ENCODE assay signal across 8 cellular contexts in the genomic region with DNA sequence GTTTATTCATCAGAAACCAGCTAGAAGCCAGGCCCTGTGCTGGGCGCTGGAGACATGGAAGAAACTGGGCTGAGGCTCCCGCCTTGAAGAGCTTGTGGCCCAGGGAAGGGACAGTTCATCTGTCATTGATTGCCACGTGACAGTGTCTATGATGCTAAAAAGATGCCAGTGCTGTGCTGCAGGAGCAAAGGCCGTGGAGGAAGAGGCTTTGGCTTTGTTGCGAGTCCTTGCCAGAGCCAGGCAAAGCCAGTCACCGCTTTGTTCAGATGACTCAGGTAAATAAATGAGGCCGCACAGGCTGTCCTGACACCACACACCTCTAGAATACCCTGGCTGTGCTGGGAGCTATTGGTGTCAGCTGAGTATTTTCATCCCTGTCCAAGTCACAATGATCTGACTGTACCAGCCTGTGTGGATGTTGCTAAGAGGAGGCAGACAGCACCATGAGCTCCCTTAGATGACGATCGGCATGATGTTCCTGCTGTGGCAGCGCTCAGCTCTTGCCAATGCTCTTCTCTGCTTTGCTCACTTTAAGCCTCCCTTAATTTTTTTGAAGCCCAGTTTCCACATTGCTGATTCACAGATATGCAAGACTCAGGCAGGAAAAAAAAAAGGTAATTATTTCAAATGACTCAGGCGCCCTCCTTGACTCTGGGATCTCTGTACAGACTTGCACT.
DNase-seq lines count a peak whose midpoint lies in the region; ATAC-seq and TF ChIP-seq lines count a peak whose summit lies in the region.

No MANE protein-coding gene starts in this region.

- no peak for TF ChIP-seq CTCF in DOHH2 (IDR thresholded peaks at IDR 0.05; ENCODE audit: low read depth, low read length, poor library complexity, severe bottlenecking)
- no peak for TF ChIP-seq CTCF in PC-9 (conservative IDR thresholded peaks at IDR 0.05)
- no peak for TF ChIP-seq CTCF in epithelial cell of esophagus (IDR thresholded peaks at IDR 0.05; ENCODE audit: insufficient read depth, low read depth, low read length, missing control alignments)
- TF ChIP-seq CTCF in osteoblast (IDR thresholded peaks at IDR 0.05; ENCODE audit: extremely low read depth, low read depth, low read length): no peak

- TSS peak; percentile 86 for BruUV-seq in PC-9 (replicated peaks; lab: Mats Ljungman, UMichigan)

- intact Hi-C loops in PC-9 (cut with micrococcal nuclease; ENCODE audit: unreplicated experiment): loop anchor here (10.0 kb wide), 1 partner anchor 1208 kb away; a partner anchor contains a TSS

- H3K4me2 ChIP-seq in DOHH2 (ENCODE audit: low read length) (peak overlapping the region; percentile 60), PC-9 (peak overlapping the region; percentile 58), osteoblast (ENCODE audit: insufficient read depth, low read length) (peak overlapping the region; percentile 64)

- H3K4me3 ChIP-seq in DOHH2 (ENCODE audit: low read length) (peak overlapping the region; percentile 46), PC-9 (peak overlapping the region; percentile 9; the same call in 1 of the 2 replicates), epithelial cell of esophagus (ENCODE audit: low read length) (no peak overlapping the region), osteoblast (ENCODE audit: insufficient read depth, low read length) (no peak overlapping the region)

- H4K20me1 ChIP-seq in DOHH2 (ENCODE audit: control insufficient read depth, insufficient read depth, low read depth, low read length) (no peaks in the 10 kb centered on the region), PC-9 (ENCODE audit: insufficient read depth) (no peaks in the 10 kb centered on the region), osteoblast (ENCODE audit: insufficient read depth, low read length) (no peaks in the 10 kb centered on the region)

- CTCF ChIA-PET in PC-9 (lab: Charles Lee): interaction anchor here (0.6 to 1.7 kb wide), 4 partner anchors 33 to 932 kb away, joined by 3 to 6 read pairs (median 4); no protein-coding TSS in a partner anchor

- H3F3A ChIP-seq in DOHH2 (ENCODE audit: control insufficient read depth, insufficient read depth) (peaks cover 6% of the 10 kb centered on the region), PC-9 (ENCODE audit: insufficient read depth, low read depth) (peaks cover 41% of the 10 kb centered on the region)

- no peaks in the 10 kb centered on the region for H3K9me2 ChIP-seq in DOHH2 (replicated peaks; ENCODE audit: control insufficient read depth, low read length)
- H3K9me2 ChIP-seq in PC-9 (ENCODE audit: insufficient read depth): no peaks in the 10 kb centered on the region

- H3K27me3 ChIP-seq in DOHH2 (ENCODE audit: control insufficient read depth, low read length): no peaks in the 10 kb centered on the region
- no peaks in the 10 kb centered on the region for H3K27me3 ChIP-seq in PC-9 (ENCODE audit: insufficient read depth, low read depth)
- no peaks in the 10 kb centered on the region for H3K27me3 ChIP-seq in osteoblast (ENCODE audit: insufficient read depth, low read length)

- H3K4me1 ChIP-seq in DOHH2 (ENCODE audit: control insufficient read depth, low read length): peaks cover 56% of the 10 kb centered on the region
- peaks cover 56% of the 10 kb centered on the region for H3K4me1 ChIP-seq in PC-9 (replicated peaks; ENCODE audit: insufficient read depth)
- H3K4me1 ChIP-seq in osteoblast (ENCODE audit: insufficient read depth, low read length): peaks cover 51% of the 10 kb centered on the region

- H3K27ac ChIP-seq in DOHH2 (ENCODE audit: low read depth, low read length) (no peak overlapping the region), PC-9 (peak overlapping the region; percentile 92), osteoblast (ENCODE audit: low read depth, low read length) (peak overlapping the region; percentile 82)

- POLR2A ChIA-PET in PC-9 (lab: Charles Lee; ENCODE audit: unreplicated experiment): interaction anchor here (0.6 to 0.7 kb wide), 3 partner anchors 70 to 270 kb away, joined by 3 to 10 read pairs (median 10); no protein-coding TSS in a partner anchor

- H3K36me3 ChIP-seq in DOHH2 (ENCODE audit: control insufficient read depth, low read length) (no peaks in the 10 kb centered on the region), PC-9 (ENCODE audit: low read depth) (no peaks in the 10 kb centered on the region), osteoblast (ENCODE audit: insufficient read depth, low read length) (no peaks in the 10 kb centered on the region)

- H3K79me2 ChIP-seq in DOHH2 (ENCODE audit: control insufficient read depth, low read length) (no peaks in the 10 kb centered on the region), PC-9 (ENCODE audit: low read depth) (no peaks in the 10 kb centered on the region), osteoblast (ENCODE audit: insufficient read depth, low read length) (no peaks in the 10 kb centered on the region)

- DNase-seq in PC-9 (peak; percentile 38 to 93), epithelial cell of esophagus (ENCODE audit: low read depth) (peak; percentile 96), osteoblast (ENCODE audit: insufficient read length, low spot score, missing footprints) (peak; percentile 75), AML-193 (lab: John Stamatoyannopoulos, UW) (no peak), hepatic stellate cell (ENCODE audit: low spot score) (no peak), foreskin melanocyte (no peak)

- no peaks in the 10 kb centered on the region for H3K9me3 ChIP-seq in DOHH2 (ENCODE audit: control insufficient read depth, insufficient read depth, low read length)
- no peaks in the 10 kb centered on the region for H3K9me3 ChIP-seq in PC-9 (ENCODE audit: insufficient read depth, low read depth)
- no peaks in the 10 kb centered on the region for H3K9me3 ChIP-seq in osteoblast (ENCODE audit: low read depth, low read length)

- ATAC-seq in HG02970 (IDR thresholded peaks at IDR 0.05; ENCODE audit: low FRiP score, unreplicated experiment): no peak

- H2AFZ ChIP-seq in PC-9 (no peak overlapping the region), osteoblast (ENCODE audit: low read length) (no peak overlapping the region)

Comparison
In these comparisons a context has a peak if more than half of its experiments do, and no peak if none do; other contexts are left out.
1. H3K4me3 ChIP-seq: peak in DOHH2 (single experiment) and PC-9 (single experiment); none in epithelial cell of esophagus (single experiment) and osteoblast (single experiment).
2. DNase-seq: peak in PC-9 (2 of 2), epithelial cell of esophagus (single experiment) and osteoblast (single experiment); none in AML-193 (0 of 2), hepatic stellate cell (single experiment) and foreskin melanocyte (single experiment).
3. Peak in every context shown above with its lines, with median percentiles within 50 percentile points of each other: H3K4me2 ChIP-seq.